9 cellular contexts compared by ENCODE assay signal in the genomic region with DNA sequence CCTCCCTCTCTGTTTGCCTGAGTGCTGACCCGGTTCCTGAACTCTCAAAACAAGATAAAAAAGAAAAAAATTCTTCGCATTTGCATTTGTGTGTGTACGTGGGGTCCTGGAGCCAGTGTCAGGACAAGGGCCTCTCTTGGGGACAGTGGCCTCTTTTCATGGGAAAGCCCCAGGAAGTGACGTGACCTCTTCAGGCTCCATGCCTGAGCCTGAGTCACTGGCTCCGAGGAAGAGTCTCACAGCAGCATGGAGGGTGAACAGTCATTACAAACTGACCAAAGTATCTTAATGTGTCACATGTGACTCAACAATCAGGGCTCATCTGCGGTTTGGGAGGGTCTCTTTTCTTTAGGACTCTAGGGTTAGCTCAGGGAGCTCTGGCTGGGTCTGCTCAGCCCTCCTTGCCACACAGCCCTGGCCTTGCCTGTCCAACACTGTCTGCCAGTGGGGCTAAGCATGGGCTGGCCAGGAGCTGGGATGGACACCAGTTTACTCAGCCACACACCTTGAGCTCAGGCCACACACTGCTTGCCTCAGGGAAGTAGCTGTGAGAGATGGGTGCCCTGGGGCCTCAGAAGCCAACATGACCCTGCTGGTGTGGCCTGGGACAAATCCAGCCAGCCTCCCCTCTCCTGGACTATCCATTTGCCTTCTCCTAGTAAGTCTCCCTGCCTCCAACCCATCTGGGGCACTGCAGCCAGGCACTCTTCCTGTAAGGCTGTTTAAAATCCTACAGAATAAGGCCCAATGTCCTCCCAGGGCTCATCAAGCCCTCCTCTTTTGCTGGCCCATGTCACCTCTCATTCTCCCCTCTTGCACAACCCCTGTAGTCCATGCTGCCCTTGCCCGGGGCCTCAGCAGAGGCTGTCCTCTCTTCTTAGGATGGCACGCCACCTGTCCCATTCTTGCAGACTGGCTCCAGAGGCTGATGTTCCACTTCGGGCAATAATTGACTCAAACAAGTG. TPM values are rescaled to one million over a fixed set of nuclear protein-coding genes. Genes with fewer than 3 reads are reported as not detected.
DNase-seq lines count a peak whose midpoint lies in the region; FAIRE-seq and TF ChIP-seq lines count a peak whose summit lies in the region.
"Had no signal": no experiment of that assay in that cellular context is flagged by ENCODE, and none has a peak within 500 bp of the region (broad histone marks: within the 10 kb centered on the region; RNA-seq: fewer than 3 reads in every experiment).

No MANE protein-coding gene starts in this region.

- TF ChIP-seq CTCF in GM12864 (IDR thresholded peaks at IDR 0.05; ENCODE audit: low read depth, low read length, missing control alignments) (no peak), NB4 (IDR thresholded peaks at IDR 0.05; ENCODE audit: low read depth, low read length) (no peak), right atrium auricular region (IDR thresholded peaks at IDR 0.05) (no peak), kidney (IDR thresholded peaks at IDR 0.05; ENCODE audit: borderline replicate concordance, extremely low read depth, insufficient read depth) (no peak)

- no peaks in the 10 kb centered on the region for H3K27me3 ChIP-seq in right atrium auricular region
- H3K27me3 ChIP-seq: thyroid gland had no signal

- no peaks in the 10 kb centered on the region for H3K36me3 Mint-ChIP-seq in activated naive CD8-positive, alpha-beta T cell treated with anti-CD3 and anti-CD28 coated beads for 36 hours

- peak overlapping the region; percentile 84 for H3K27ac Mint-ChIP-seq in activated naive CD8-positive, alpha-beta T cell treated with anti-CD3 and anti-CD28 coated beads for 36 hours

- DNase-seq in GM12864 (ENCODE audit: low read depth) (peak; percentile 70), GOT3 (lab: John Stamatoyannopoulos, UW) (peak; percentile 58), NB4 (ENCODE audit: low read depth) (peak; percentile 77), right atrium auricular region (ENCODE audit: low spot score) (peak; percentile 81), NCI-H1694 treated with DMSO at 0.1 percent for 48 hours (lab: John Stamatoyannopoulos, UW) (no peak), kidney (no peak)
- peak; percentile 64 for DNase-seq in activated naive CD8-positive, alpha-beta T cell treated with anti-CD3 and anti-CD28 coated beads for 36 hours
- peak; percentile 40 for DNase-seq in stimulated activated CD4-positive, alpha-beta T cell treated with anti-CD3 and anti-CD28 coated beads, Interleukin-4, amount 100 ng/mL, for 1 hour

- H3K4me3 Mint-ChIP-seq in activated naive CD8-positive, alpha-beta T cell treated with anti-CD3 and anti-CD28 coated beads for 36 hours = peak overlapping the region; percentile 33

- H3K27me3 Mint-ChIP-seq in activated naive CD8-positive, alpha-beta T cell treated with anti-CD3 and anti-CD28 coated beads for 36 hours = peaks cover 20% of the 10 kb centered on the region

- H3K9me3 ChIP-seq in right atrium auricular region = no peaks in the 10 kb centered on the region
- H3K9me3 ChIP-seq in kidney (ENCODE audit: control insufficient read depth in 1 of 2, low read length in 2 of 2) = no peaks in the 10 kb centered on the region
- H3K9me3 ChIP-seq: thyroid gland had no signal

- TF ChIP-seq POLR2A in NB4 (IDR thresholded peaks at IDR 0.05; ENCODE audit: extremely low read depth, insufficient read length) = no peak

- no peak overlapping the region for H3K9ac ChIP-seq in kidney (ENCODE audit: low read length in 2 of 2)

- no peak overlapping the region for H3K4me3 ChIP-seq in GM12864 (ENCODE audit: low read depth, low read length)
- H3K4me3 ChIP-seq in NB4 (ENCODE audit: low read depth, low read length) = no peak overlapping the region
- no peak overlapping the region for H3K4me3 ChIP-seq in right atrium auricular region
- no peak overlapping the region for H3K4me3 ChIP-seq in kidney (ENCODE audit: low read length in 2 of 2)
- H3K4me3 ChIP-seq: thyroid gland had no signal

- intact Hi-C loops in kidney (cut with DNase I) = no loop called here

- peaks cover 0 to 22% of the 10 kb centered on the region in 2 donors for H3K4me1 ChIP-seq in right atrium auricular region
- H3K4me1 ChIP-seq in kidney (ENCODE audit: control insufficient read depth in 1 of 2, insufficient read depth in 1 of 2, low read depth in 1 of 2, low read length in 2 of 2) = peaks cover 4 to 7% of the 10 kb centered on the region in 2 donors

- peaks cover 23% of the 10 kb centered on the region for H3K4me1 Mint-ChIP-seq in activated naive CD8-positive, alpha-beta T cell treated with anti-CD3 and anti-CD28 coated beads for 36 hours

- no peak for FAIRE-seq in kidney (lab: Jason Lieb, UNC)

- no peaks in the 10 kb centered on the region for H3K9me3 Mint-ChIP-seq in activated naive CD8-positive, alpha-beta T cell treated with anti-CD3 and anti-CD28 coated beads for 36 hours

- H3K27ac ChIP-seq in right atrium auricular region (peak overlapping the region; percentile 57 to 58), kidney (ENCODE audit: low read depth in 2 of 2, low read length in 2 of 2) (peak overlapping the region in 1 of 2 donors; percentile 16)

- H3K36me3 ChIP-seq in right atrium auricular region (no peaks in the 10 kb centered on the region), kidney (ENCODE audit: control insufficient read depth in 1 of 2, insufficient read depth in 2 of 2, low read length in 2 of 2) (no peaks in the 10 kb centered on the region)
- H3K36me3 ChIP-seq: thyroid gland had no signal

RNA-seq across cellular contexts. Expression of a gene that starts 10.5 kb away (rescaled TPM):
- under 1 TPM; 0.76 to 0.80 TPM for total RNA-seq in activated naive CD8-positive, alpha-beta T cell treated with anti-CD3 and anti-CD28 coated beads for 36 hours
- 10 to 100 TPM; 14.3 to 14.8 TPM for total RNA-seq in right atrium auricular region
- 16.8 TPM for total RNA-seq in kidney
- 3.2 TPM for polyA plus RNA-seq in kidney (ENCODE audit: insufficient read depth, low read depth, low replicate concordance)

RNA-seq across cellular contexts. Expression of a gene that starts 43.9 kb away (rescaled TPM):
- total RNA-seq in activated naive CD8-positive, alpha-beta T cell treated with anti-CD3 and anti-CD28 coated beads for 36 hours = not detected
- total RNA-seq in right atrium auricular region (not detected), kidney (not detected)
- polyA plus RNA-seq in kidney (ENCODE audit: insufficient read depth, low read depth, low replicate concordance) = not detected
- total RNA-seq: thyroid gland had no signal

Comparison
In these comparisons a context has a peak if more than half of its experiments do, and no peak if none do; other contexts are left out.
1. DNase-seq: peak in GM12864 (single experiment), GOT3 (single experiment), NB4 (single experiment), activated naive CD8-positive, alpha-beta T cell treated with anti-CD3 and anti-CD28 coated beads for 36 hours (single experiment), right atrium auricular region (single experiment) and stimulated activated CD4-positive, alpha-beta T cell treated with anti-CD3 and anti-CD28 coated beads, Interleukin-4, amount 100 ng/mL, for 1 hour (single experiment); none in NCI-H1694 treated with DMSO at 0.1 percent for 48 hours (single experiment) and kidney (single experiment).